Comparison of ENCODE assay signal across 30 cellular contexts in genomic region chr7:146926833-146927232, GRCh38.
"Had no signal": no experiment of that assay in that cellular context is flagged by ENCODE, and none has a peak within 500 bp of the region (broad histone marks: within the 10 kb centered on the region; RNA-seq: fewer than 3 reads in every experiment).

No MANE protein-coding gene starts in this region.

- ATAC-seq: activated T-helper 17 cell treated with anti-CD3 and anti-CD28 coated beads, Interleukin-2, amount 50 U/mL, for 72 hours; K562 had no signal

- H3K27me3 Mint-ChIP-seq: activated B cell treated with CpG ODN at 0.5 μM for 24 hours; activated CD4-positive, alpha-beta memory T cell treated with anti-CD3 and anti-CD28 coated beads for 36 hours; activated CD4-positive, alpha-beta T cell treated with anti-CD3 and anti-CD28 coated beads, Interleukin-2, amount 10 ng/mL, durations not matched to agents 7 days and 5 days; activated naive CD4-positive, alpha-beta T cell treated with anti-CD3 and anti-CD28 coated beads, Interleukin-2, amount 10 ng/mL, durations not matched to agents 7 days and 5 days; activated naive CD8-positive, alpha-beta T cell treated with anti-CD3 and anti-CD28 coated beads for 36 hours; activated T-helper 17 cell treated with anti-CD3 and anti-CD28 coated beads, Interleukin-2, amount 50 U/mL, for 72 hours had no signal

- H3K4me3 ChIP-seq: breast epithelium, K562, Peyer's patch, SJCRH30 had no signal

- H3K27ac Mint-ChIP-seq: activated B cell treated with CpG ODN at 0.5 μM for 24 hours; activated CD4-positive, alpha-beta memory T cell treated with anti-CD3 and anti-CD28 coated beads for 36 hours; activated CD4-positive, alpha-beta T cell treated with anti-CD3 and anti-CD28 coated beads, Interleukin-2, amount 10 ng/mL, durations not matched to agents 7 days and 5 days; activated naive CD4-positive, alpha-beta T cell treated with anti-CD3 and anti-CD28 coated beads, Interleukin-2, amount 10 ng/mL, durations not matched to agents 7 days and 5 days; activated naive CD8-positive, alpha-beta T cell treated with anti-CD3 and anti-CD28 coated beads for 36 hours; activated T-helper 17 cell treated with anti-CD3 and anti-CD28 coated beads, Interleukin-2, amount 50 U/mL, for 72 hours had no signal

- H3K27ac ChIP-seq: breast epithelium, Peyer's patch, RWPE1, SJCRH30 had no signal

- H3K4me1 Mint-ChIP-seq: activated B cell treated with CpG ODN at 0.5 μM for 24 hours; activated CD4-positive, alpha-beta T cell treated with anti-CD3 and anti-CD28 coated beads, Interleukin-2, amount 10 ng/mL, durations not matched to agents 7 days and 5 days; activated naive CD4-positive, alpha-beta T cell treated with anti-CD3 and anti-CD28 coated beads, Interleukin-2, amount 10 ng/mL, durations not matched to agents 7 days and 5 days; activated naive CD8-positive, alpha-beta T cell treated with anti-CD3 and anti-CD28 coated beads for 36 hours; activated T-helper 17 cell treated with anti-CD3 and anti-CD28 coated beads, Interleukin-2, amount 50 U/mL, for 72 hours had no signal

- DNase-seq: activated B cell treated with CpG ODN at 0.5 μM for 24 hours; activated CD4-positive, alpha-beta memory T cell treated with anti-CD3 and anti-CD28 coated beads for 36 hours; activated CD4-positive, alpha-beta T cell treated with anti-CD3 and anti-CD28 coated beads for 1 hour; activated CD4-positive, alpha-beta T cell treated with anti-CD3 and anti-CD28 coated beads, Interleukin-2, amount 10 ng/mL, durations not matched to agents 7 days and 5 days; activated CD8-positive, alpha-beta memory T cell treated with anti-CD3 and anti-CD28 coated beads for 24 hours; activated gamma-delta T cell; activated naive CD4-positive, alpha-beta T cell treated with anti-CD3 and anti-CD28 coated beads, Interleukin-2, amount 10 ng/mL, durations not matched to agents 7 days and 5 days; activated naive CD8-positive, alpha-beta T cell treated with anti-CD3 and anti-CD28 coated beads for 36 hours; activated T-cell treated with anti-CD3 and anti-CD28 coated beads for 4 hours; activated T-cell treated with anti-CD3 and anti-CD28 coated beads, Interleukin-2, amount 50 U/mL, for 48 hours; aorta; caudate nucleus; Karpas-422; MM.1S; NCI-H1105; NCI-H1436; NCI-H1694 treated with DMSO at 0.1 percent for 48 hours; NCI-H2029 treated with DMSO at 0.1 percent for 48 hours; NCI-H510A treated with DMSO at 0.1 percent for 48 hours; NCI-H69; NK-92 treated with Interleukin-12 subunit alpha and Interleukin-12 subunit beta, amount 100 ng/mL, for 24 hours; Peyer's patch; Right ventricle myocardium superior; SJCRH30; T-helper 2 cell; T1000 had no signal

- H3K9me3 Mint-ChIP-seq: activated B cell treated with CpG ODN at 0.5 μM for 24 hours; activated CD4-positive, alpha-beta T cell treated with anti-CD3 and anti-CD28 coated beads, Interleukin-2, amount 10 ng/mL, durations not matched to agents 7 days and 5 days had no signal

- H3K36me3 Mint-ChIP-seq: activated CD4-positive, alpha-beta memory T cell treated with anti-CD3 and anti-CD28 coated beads for 36 hours; activated naive CD4-positive, alpha-beta T cell treated with anti-CD3 and anti-CD28 coated beads, Interleukin-2, amount 10 ng/mL, durations not matched to agents 7 days and 5 days; activated naive CD8-positive, alpha-beta T cell treated with anti-CD3 and anti-CD28 coated beads for 36 hours had no signal

- H3K36me3 ChIP-seq: breast epithelium, Peyer's patch, SJCRH30 had no signal

- H3K9me3 ChIP-seq: breast epithelium, Peyer's patch, SJCRH30 had no signal

- H3K4me1 ChIP-seq: breast epithelium, Peyer's patch, SJCRH30 had no signal

- H3K27me3 ChIP-seq: breast epithelium, Peyer's patch, SJCRH30 had no signal

- H3K4me3 Mint-ChIP-seq: activated B cell treated with CpG ODN at 0.5 μM for 24 hours; activated CD4-positive, alpha-beta memory T cell treated with anti-CD3 and anti-CD28 coated beads for 36 hours; activated CD4-positive, alpha-beta T cell treated with anti-CD3 and anti-CD28 coated beads, Interleukin-2, amount 10 ng/mL, durations not matched to agents 7 days and 5 days; activated naive CD4-positive, alpha-beta T cell treated with anti-CD3 and anti-CD28 coated beads, Interleukin-2, amount 10 ng/mL, durations not matched to agents 7 days and 5 days; activated naive CD8-positive, alpha-beta T cell treated with anti-CD3 and anti-CD28 coated beads for 36 hours; activated T-helper 17 cell treated with anti-CD3 and anti-CD28 coated beads, Interleukin-2, amount 50 U/mL, for 72 hours had no signal
